ENCODE assay signal across 8 cellular contexts in genomic region chr9:36748322-36748899, GRCh38.
A peak's percentile ranks its signal among the peaks of the same experiment; 100 is the strongest.
DNase-seq lines count a peak whose midpoint lies in the region; ATAC-seq lines count a peak whose summit lies in the region.

No MANE protein-coding gene starts in this region.

- peaks cover 52% of the 10 kb centered on the region for H3K27me3 Mint-ChIP-seq in activated T-helper 17 cell treated with anti-CD3 and anti-CD28 coated beads, Interleukin-2, amount 50 U/mL, for 72 hours

- H3K4me3 Mint-ChIP-seq in activated T-helper 17 cell treated with anti-CD3 and anti-CD28 coated beads, Interleukin-2, amount 50 U/mL, for 72 hours, result no peak overlapping the region

- H3K4me1 Mint-ChIP-seq in activated T-helper 17 cell treated with anti-CD3 and anti-CD28 coated beads, Interleukin-2, amount 50 U/mL, for 72 hours, result no peaks in the 10 kb centered on the region

- H3K9me3 Mint-ChIP-seq in activated T-helper 17 cell treated with anti-CD3 and anti-CD28 coated beads, Interleukin-2, amount 50 U/mL, for 72 hours, result no peaks in the 10 kb centered on the region

- H3K36me3 Mint-ChIP-seq in activated T-helper 17 cell treated with anti-CD3 and anti-CD28 coated beads, Interleukin-2, amount 50 U/mL, for 72 hours (ENCODE audit: low read depth), result no peaks in the 10 kb centered on the region

- no peak overlapping the region for H3K27ac Mint-ChIP-seq in activated T-helper 17 cell treated with anti-CD3 and anti-CD28 coated beads, Interleukin-2, amount 50 U/mL, for 72 hours

- DNase-seq in AG08396 (ENCODE audit: low spot score) (peak; percentile 79), HK-2 (ENCODE audit: unreplicated experiment) (peak; percentile 36), iPS-NIHi7 (ENCODE audit: extremely low spot score) (peak; percentile 91), putamen (ENCODE audit: low spot score) (no peak), NCI-H1436 treated with DMSO at 0.1 percent for 48 hours (lab: John Stamatoyannopoulos, UW) (no peak), DMS79 (lab: John Stamatoyannopoulos, UW) (no peak), NCI-H526 (lab: John Stamatoyannopoulos, UW) (no peak)

- ATAC-seq in activated T-helper 17 cell treated with anti-CD3 and anti-CD28 coated beads, Interleukin-2, amount 50 U/mL, for 72 hours (replicated peaks), result peak; percentile 19

Comparison
In these comparisons a context has a peak if more than half of its experiments do, and no peak if none do; other contexts are left out.
1. DNase-seq: peak in AG08396 (single experiment), HK-2 (single experiment) and iPS-NIHi7 (single experiment); none in putamen (single experiment), NCI-H1436 treated with DMSO at 0.1 percent for 48 hours (single experiment), DMS79 (single experiment) and NCI-H526 (0 of 2).